In the genomic region with DNA sequence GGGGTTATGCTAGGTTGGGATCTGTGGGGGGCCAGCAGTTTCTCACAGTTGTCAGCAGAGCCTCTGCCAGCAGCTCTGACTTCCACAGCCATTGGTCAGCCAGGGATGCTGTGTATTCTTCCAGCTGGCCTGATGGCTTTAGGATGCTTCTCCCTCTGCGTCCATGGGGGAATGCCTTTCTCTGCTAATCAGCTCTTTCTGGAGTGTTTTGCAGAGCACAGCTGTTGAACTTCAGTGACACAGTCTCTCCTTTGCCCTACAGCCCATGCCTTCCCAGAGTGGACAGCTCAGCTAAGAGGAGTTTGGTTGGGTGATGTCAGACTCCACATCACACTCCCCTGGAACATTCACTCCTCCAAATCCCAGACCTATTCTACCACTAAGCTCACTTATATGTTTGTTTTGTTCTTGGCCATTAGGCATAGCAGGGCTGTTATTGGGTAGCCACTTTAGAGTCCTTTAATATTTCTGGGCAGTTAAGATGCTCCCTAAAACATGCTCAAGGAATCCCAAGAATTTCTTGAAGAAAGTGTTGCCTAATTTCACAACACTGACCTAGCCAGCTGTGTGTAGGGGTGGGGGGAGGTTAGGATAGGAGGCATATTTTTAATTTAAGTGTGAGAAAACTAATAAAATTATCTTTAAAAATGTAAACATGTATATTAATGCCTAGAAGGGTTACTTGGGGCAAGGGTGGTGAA, we compare ENCODE assay signal across 19 cellular contexts.
DNase-seq lines count a peak whose midpoint lies in the region; ATAC-seq and TF ChIP-seq lines count a peak whose summit lies in the region.
"Had no signal": no experiment of that assay in that cellular context is flagged by ENCODE, and none has a peak within 500 bp of the region (broad histone marks: within the 10 kb centered on the region; RNA-seq: fewer than 3 reads in every experiment).

No MANE protein-coding gene starts in this region.

- no peak for TF ChIP-seq CTCF in breast epithelium (IDR thresholded peaks at IDR 0.05)
- TF ChIP-seq CTCF in MCF 10A (IDR thresholded peaks at IDR 0.05; ENCODE audit: unreplicated experiment), result no peak
- no peak for TF ChIP-seq CTCF in right atrium auricular region (IDR thresholded peaks at IDR 0.05)
- no peak for TF ChIP-seq CTCF in uterus (IDR thresholded peaks at IDR 0.05)

- DNase-seq in breast epithelium (ENCODE audit: low spot score in 2 of 2), result no peak
- DNase-seq in MCF 10A (ENCODE audit: unreplicated experiment), result no peak
- DNase-seq in right atrium auricular region (ENCODE audit: low spot score), result peak; percentile 70
- DNase-seq in neuronal stem cell (ENCODE audit: low spot score), result no peak
- DNase-seq in uterus, result peak; percentile 61 to 68
- no peak for DNase-seq in EL
- DNase-seq: activated CD8-positive, alpha-beta memory T cell treated with anti-CD3 and anti-CD28 coated beads, Interleukin-2, amount 50 U/mL, for 4 hours; activated naive CD4-positive, alpha-beta T cell treated with anti-CD3 and anti-CD28 coated beads, Interleukin-2, amount 10 ng/mL, durations not matched to agents 7 days and 5 days; CD8-positive, alpha-beta T cell; NCI-H1092 treated with DMSO at 0.1 percent for 48 hours; NCI-H2227 treated with DMSO at 0.1 percent for 48 hours; stimulated activated CD4-positive, alpha-beta T cell treated with anti-CD3 and anti-CD28 coated beads, Interleukin-4, amount 100 ng/mL, for 4 hours had no signal

- H2BK5ac ChIP-seq in neuronal stem cell (ENCODE audit: low read length), result no peak overlapping the region

- H2BK15ac ChIP-seq in neuronal stem cell (ENCODE audit: low read length), result no peak overlapping the region

- no peaks in the 10 kb centered on the region for H3K36me3 ChIP-seq in breast epithelium
- H3K36me3 ChIP-seq in right atrium auricular region, result no peaks in the 10 kb centered on the region
- H3K36me3 ChIP-seq in neuronal stem cell (replicated peaks in 1 of 2; ENCODE audit: control insufficient read depth in 2 of 2, insufficient read depth in 2 of 2, low read length in 2 of 2), result no peaks in the 10 kb centered on the region
- no peaks in the 10 kb centered on the region for H3K36me3 ChIP-seq in uterus
- H3K36me3 ChIP-seq: prostate gland had no signal

- no peak for TF ChIP-seq POLR2A in breast epithelium (IDR thresholded peaks at IDR 0.05)
- no peak for TF ChIP-seq POLR2A in uterus (IDR thresholded peaks at IDR 0.05)

- ATAC-seq in GM19023 (IDR thresholded peaks at IDR 0.05; ENCODE audit: unreplicated experiment) (no peak), GM21576 (IDR thresholded peaks at IDR 0.05; ENCODE audit: unreplicated experiment) (no peak)
- ATAC-seq: CD8-positive, alpha-beta T cell; stimulated activated memory B cell treated with anti-CD40 and anti-IgM and Interleukin-4, amounts not matched to agents 10 μg/mL and 1 μg/mL and 100 μg/mL, for 72 hours had no signal

- H2AK5ac ChIP-seq in neuronal stem cell (ENCODE audit: low read depth, low read length), result no peak overlapping the region

- intact Hi-C loops in breast epithelium (cut with DNase I; ENCODE audit: low total_unique reads) (no loop called here), MCF 10A (cut with micrococcal nuclease) (no loop called here), uterus (cut with DNase I; ENCODE audit: low total_unique reads) (no loop called here)

- H3K79me1 ChIP-seq in neuronal stem cell (ENCODE audit: low read depth, low read length), result no peaks in the 10 kb centered on the region

- no peak overlapping the region for H4K91ac ChIP-seq in neuronal stem cell (ENCODE audit: low read depth, low read length, poor library complexity)

- H3K4me3 Mint-ChIP-seq in MCF 10A (ENCODE audit: unreplicated experiment), result no peak overlapping the region
- H3K4me3 Mint-ChIP-seq: activated naive CD4-positive, alpha-beta T cell treated with anti-CD3 and anti-CD28 coated beads, Interleukin-2, amount 10 ng/mL, durations not matched to agents 7 days and 5 days; CD8-positive, alpha-beta T cell; IgD-negative memory B cell; stimulated activated memory B cell treated with anti-CD40 and anti-IgM and Interleukin-4, amounts not matched to agents 10 μg/mL and 1 μg/mL and 100 μg/mL, for 72 hours had no signal

- no peak overlapping the region for H3K14ac ChIP-seq in neuronal stem cell (ENCODE audit: low read length)

- H3K9ac ChIP-seq in neuronal stem cell (ENCODE audit: low read depth, low read length, poor library complexity), result peak overlapping the region; percentile 47
- H3K9ac ChIP-seq: GM23248 had no signal

- peak overlapping the region; percentile 52 to 54 for H3K27ac ChIP-seq in breast epithelium
- peak overlapping the region; percentile 55 to 58 for H3K27ac ChIP-seq in right atrium auricular region
- no peak overlapping the region for H3K27ac ChIP-seq in neuronal stem cell (replicated peaks; ENCODE audit: low read length)
- H3K27ac ChIP-seq in uterus, result peak overlapping the region; percentile 32 to 36
- H3K27ac ChIP-seq: 22Rv1, GM23248, prostate gland had no signal

- no peak overlapping the region for H3K4ac ChIP-seq in neuronal stem cell (ENCODE audit: low read length)

- no peak overlapping the region for H3K27ac Mint-ChIP-seq in MCF 10A (ENCODE audit: low read depth, unreplicated experiment)
- H3K27ac Mint-ChIP-seq: activated naive CD4-positive, alpha-beta T cell treated with anti-CD3 and anti-CD28 coated beads, Interleukin-2, amount 10 ng/mL, durations not matched to agents 7 days and 5 days; CD8-positive, alpha-beta T cell; IgD-negative memory B cell; stimulated activated memory B cell treated with anti-CD40 and anti-IgM and Interleukin-4, amounts not matched to agents 10 μg/mL and 1 μg/mL and 100 μg/mL, for 72 hours had no signal

- CTCF ChIA-PET in MCF 10A (lab: Yijun Ruan, JAX), result interaction anchor here (0.9 to 2.6 kb wide), 8 partner anchors 14 to 121 kb away, joined by 3 to 16 read pairs (median 4); no protein-coding TSS in a partner anchor

- H3K23ac ChIP-seq in neuronal stem cell (ENCODE audit: low read depth, low read length, poor library complexity), result no peak overlapping the region

- H2BK120ac ChIP-seq in neuronal stem cell (ENCODE audit: low read depth, low read length), result no peak overlapping the region

- H3K4me1 Mint-ChIP-seq in MCF 10A (ENCODE audit: insufficient read depth, unreplicated experiment), result peaks cover 2% of the 10 kb centered on the region
- H3K4me1 Mint-ChIP-seq: activated naive CD4-positive, alpha-beta T cell treated with anti-CD3 and anti-CD28 coated beads, Interleukin-2, amount 10 ng/mL, durations not matched to agents 7 days and 5 days; IgD-negative memory B cell had no signal

- POLR2A ChIA-PET in MCF 10A (lab: Yijun Ruan, JAX), result no interaction called here

- H3K4me1 ChIP-seq in breast epithelium (no peaks in the 10 kb centered on the region), right atrium auricular region (peaks cover 0 to 11% of the 10 kb centered on the region in 2 donors), neuronal stem cell (ENCODE audit: control insufficient read depth in 2 of 2, insufficient read depth in 1 of 2, low read depth in 1 of 2, low read length in 2 of 2) (no peaks in the 10 kb centered on the region), uterus (no peaks in the 10 kb centered on the region)
- H3K4me1 ChIP-seq: prostate gland had no signal

- no peak overlapping the region for H3K18ac ChIP-seq in neuronal stem cell (ENCODE audit: low read length)

- H3K27me3 ChIP-seq in breast epithelium, result no peaks in the 10 kb centered on the region
- H3K27me3 ChIP-seq in right atrium auricular region, result no peaks in the 10 kb centered on the region
- no peaks in the 10 kb centered on the region for H3K27me3 ChIP-seq in neuronal stem cell (ENCODE audit: control insufficient read depth in 3 of 3, insufficient read depth in 3 of 3, low read depth in 1 of 3, low read length in 3 of 3)
- H3K27me3 ChIP-seq in uterus, result no peaks in the 10 kb centered on the region

- no peaks in the 10 kb centered on the region for H3K9me3 ChIP-seq in breast epithelium
- H3K9me3 ChIP-seq in right atrium auricular region, result peaks cover 4 to 11% of the 10 kb centered on the region in 2 donors
- no peaks in the 10 kb centered on the region for H3K9me3 ChIP-seq in neuronal stem cell (replicated peaks in 1 of 2; ENCODE audit: control insufficient read depth in 2 of 2, insufficient read depth in 1 of 2, low read depth in 1 of 2, low read length in 2 of 2)
- H3K9me3 ChIP-seq in uterus, result no peaks in the 10 kb centered on the region
- H3K9me3 ChIP-seq: prostate gland had no signal

- H2AFZ ChIP-seq in neuronal stem cell (ENCODE audit: low read length), result no peak overlapping the region
- H2AFZ ChIP-seq: GM23248 had no signal

- no peak overlapping the region for H3K4me2 ChIP-seq in neuronal stem cell (ENCODE audit: insufficient read depth, low read length, poor library complexity, severe bottlenecking)

- H2BK12ac ChIP-seq in neuronal stem cell (ENCODE audit: low read length), result no peak overlapping the region

- H3K9me3 Mint-ChIP-seq in MCF 10A (ENCODE audit: unreplicated experiment), result peaks cover 9% of the 10 kb centered on the region

- H3K36me3 Mint-ChIP-seq in MCF 10A (ENCODE audit: insufficient read depth, unreplicated experiment), result no peaks in the 10 kb centered on the region
- H3K36me3 Mint-ChIP-seq: activated naive CD4-positive, alpha-beta T cell treated with anti-CD3 and anti-CD28 coated beads, Interleukin-2, amount 10 ng/mL, durations not matched to agents 7 days and 5 days; CD8-positive, alpha-beta T cell had no signal

- no peak overlapping the region for H3K4me3 ChIP-seq in breast epithelium
- no peak overlapping the region for H3K4me3 ChIP-seq in right atrium auricular region
- H3K4me3 ChIP-seq in neuronal stem cell (ENCODE audit: low read length in 2 of 2), result no peak overlapping the region
- no peak overlapping the region for H3K4me3 ChIP-seq in uterus
- H3K4me3 ChIP-seq: GM23248, prostate gland had no signal

- BruUV-seq in MCF 10A (replicated peaks; lab: Mats Ljungman, UMichigan), result no TSS peak

- no peak overlapping the region for H4K8ac ChIP-seq in neuronal stem cell (ENCODE audit: low read depth, low read length)

- H3K27me3 Mint-ChIP-seq in MCF 10A (ENCODE audit: insufficient read depth, unreplicated experiment), result no peaks in the 10 kb centered on the region

- no CpG with 5 or more reads among the region's 1 CpG for WGBS in neuronal stem cell (ENCODE audit: extremely low coverage in 2 of 2, insufficient read length in 2 of 2, insufficient replicate concordance in 1 of 2), 2 donors

Comparison
In these comparisons a context has a peak if more than half of its experiments do, and no peak if none do; other contexts are left out.
1. DNase-seq: peak in right atrium auricular region (single experiment) and uterus (2 of 2); none in breast epithelium (0 of 2), MCF 10A (single experiment), neuronal stem cell (single experiment) and EL (single experiment).